ENCODE assay signal across 8 cellular contexts in genomic region chr16:30472328-30472942, GRCh38. TPM values are rescaled to one million over a fixed set of nuclear protein-coding genes. Genes with fewer than 3 reads are reported as not detected.
DNase-seq lines count a peak whose midpoint lies in the region; ATAC-seq and TF ChIP-seq lines count a peak whose summit lies in the region.

Gene ITGAL (plus strand): TSS chr16:30472742. CDS start chr16:30472838, 96 bp downstream.

- H3K27me3 ChIP-seq in mesendoderm (ENCODE audit: insufficient read depth, low read length, poor library complexity) (no peaks in the 10 kb centered on the region), PC-9 (ENCODE audit: insufficient read depth, low read depth) (peaks cover 14% of the 10 kb centered on the region; the same call in 1 of the 2 replicates)

- no peak within 1 kb of the TSS for H3K9ac ChIP-seq in mesendoderm (ENCODE audit: low read length)

- H3K4me1 Mint-ChIP-seq in CD14-positive monocyte: peaks cover 69% of the 10 kb centered on the region
- peaks cover 66% of the 10 kb centered on the region for H3K4me1 Mint-ChIP-seq in activated T-cell treated with anti-CD3 and anti-CD28 coated beads, Interleukin-2, amount 50 U/mL, for 72 hours (ENCODE audit: low read depth)
- H3K4me1 Mint-ChIP-seq in stimulated activated naive B cell treated with anti-CD40 and anti-IgM and Interleukin-4, amounts not matched to agents 10 μg/mL and 1 μg/mL and 100 μg/mL, for 72 hours: peaks cover 34 to 64% of the 10 kb centered on the region in 2 donors

- no peak within 1 kb of the TSS for H2BK15ac ChIP-seq in mesendoderm (replicated peaks; ENCODE audit: low read depth)

- no peaks in the 10 kb centered on the region for H3K79me2 ChIP-seq in mesendoderm (ENCODE audit: control insufficient read depth, insufficient read depth, low read length)
- no peaks in the 10 kb centered on the region for H3K79me2 ChIP-seq in PC-9 (ENCODE audit: low read depth)

- no peak within 1 kb of the TSS for H2BK120ac ChIP-seq in mesendoderm (ENCODE audit: low read depth, low read length)

- peak; percentile 48 for ATAC-seq in GM21529 (IDR thresholded peaks at IDR 0.05; ENCODE audit: unreplicated experiment)
- ATAC-seq in activated T-cell treated with anti-CD3 and anti-CD28 coated beads, Interleukin-2, amount 50 U/mL, for 72 hours (replicated peaks in 1 of 2): peak; percentile 61 to 64
- ATAC-seq in stimulated activated naive B cell treated with anti-CD40 and anti-IgM and Interleukin-4, amounts not matched to agents 10 μg/mL and 1 μg/mL and 100 μg/mL, for 72 hours (replicated peaks): peak; percentile 66 to 69

- H3K4me2 ChIP-seq in mesendoderm (ENCODE audit: low read length): no peak within 1 kb of the TSS
- no peak within 1 kb of the TSS for H3K4me2 ChIP-seq in PC-9

- no peak within 1 kb of the TSS for H3K56ac ChIP-seq in mesendoderm (ENCODE audit: low read length)

- H3F3A ChIP-seq in PC-9 (ENCODE audit: insufficient read depth, low read depth): 0 out of 2 replicates have a peak, but pooled peaks cover 4% of the 10 kb centered on the region

- no peak within 1 kb of the TSS for H3K4me3 ChIP-seq in mesendoderm (ENCODE audit: low read length)
- no peak within 1 kb of the TSS for H3K4me3 ChIP-seq in PC-9

- TF ChIP-seq CTCF in CD14-positive monocyte (IDR thresholded peaks at IDR 0.05): no peak
- no peak for TF ChIP-seq CTCF in PC-9 (conservative IDR thresholded peaks at IDR 0.05)

- H4K8ac ChIP-seq in mesendoderm (ENCODE audit: low read depth, low read length): no peak within 1 kb of the TSS

- H3K27me3 Mint-ChIP-seq in CD14-positive monocyte (ENCODE audit: low read depth in 3 of 3): no peaks in the 10 kb centered on the region
- no peaks in the 10 kb centered on the region for H3K27me3 Mint-ChIP-seq in activated T-cell treated with anti-CD3 and anti-CD28 coated beads, Interleukin-2, amount 50 U/mL, for 72 hours (ENCODE audit: low read depth)
- no peaks in the 10 kb centered on the region for H3K27me3 Mint-ChIP-seq in stimulated activated naive B cell treated with anti-CD40 and anti-IgM and Interleukin-4, amounts not matched to agents 10 μg/mL and 1 μg/mL and 100 μg/mL, for 72 hours

- POLR2A ChIA-PET in PC-9 (lab: Charles Lee; ENCODE audit: unreplicated experiment): no interaction called here

- peak within 1 kb of the TSS; percentile 93 to 99 (median 98) for H3K27ac Mint-ChIP-seq in CD14-positive monocyte
- peak within 1 kb of the TSS; percentile 97 for H3K27ac Mint-ChIP-seq in activated T-cell treated with anti-CD3 and anti-CD28 coated beads, Interleukin-2, amount 50 U/mL, for 72 hours
- H3K27ac Mint-ChIP-seq in stimulated activated naive B cell treated with anti-CD40 and anti-IgM and Interleukin-4, amounts not matched to agents 10 μg/mL and 1 μg/mL and 100 μg/mL, for 72 hours: peak within 1 kb of the TSS; percentile 98

- H3K36me3 ChIP-seq in mesendoderm (ENCODE audit: control insufficient read depth, insufficient read depth, low read length): no peaks in the 10 kb centered on the region
- no peaks in the 10 kb centered on the region for H3K36me3 ChIP-seq in PC-9 (ENCODE audit: low read depth)

- H3K4ac ChIP-seq in mesendoderm (ENCODE audit: low read depth, low read length): no peak within 1 kb of the TSS

- no peak within 1 kb of the TSS for H2AFZ ChIP-seq in PC-9

- no peaks in the 10 kb centered on the region for H4K20me1 ChIP-seq in PC-9 (ENCODE audit: insufficient read depth)

- H3K9me2 ChIP-seq in PC-9 (ENCODE audit: insufficient read depth): no peaks in the 10 kb centered on the region

- no peak within 1 kb of the TSS for H4K5ac ChIP-seq in mesendoderm (ENCODE audit: low read length)

- H2BK5ac ChIP-seq in mesendoderm (ENCODE audit: low read length): no peak within 1 kb of the TSS

- no peaks in the 10 kb centered on the region for H3K79me1 ChIP-seq in mesendoderm (ENCODE audit: low read length)

- no peaks in the 10 kb centered on the region for H3K9me3 ChIP-seq in PC-9 (ENCODE audit: insufficient read depth, low read depth)

- peak within 1 kb of the TSS; percentile 95 to 96 for H3K4me3 Mint-ChIP-seq in CD14-positive monocyte
- peak within 1 kb of the TSS; percentile 93 to 100 for H3K4me3 Mint-ChIP-seq in activated T-cell treated with anti-CD3 and anti-CD28 coated beads, Interleukin-2, amount 50 U/mL, for 72 hours
- peak within 1 kb of the TSS; percentile 95 to 99 for H3K4me3 Mint-ChIP-seq in stimulated activated naive B cell treated with anti-CD40 and anti-IgM and Interleukin-4, amounts not matched to agents 10 μg/mL and 1 μg/mL and 100 μg/mL, for 72 hours

- intact Hi-C loops in CD14-positive monocyte (cut with micrococcal nuclease) (no loop called here), PC-9 (cut with micrococcal nuclease; ENCODE audit: unreplicated experiment) (no loop called here)

- no peak within 1 kb of the TSS for H3K23ac ChIP-seq in mesendoderm (ENCODE audit: low read length)

- CTCF ChIA-PET in PC-9 (lab: Charles Lee): interaction anchor here (0.6 kb wide), 1 partner anchor 380 kb away, joined by 3 read pairs; no protein-coding TSS in a partner anchor

- no peak within 1 kb of the TSS for H3K18ac ChIP-seq in mesendoderm (ENCODE audit: low read length)

- no peak within 1 kb of the TSS for H2AK5ac ChIP-seq in mesendoderm (ENCODE audit: low read length)

- no peaks in the 10 kb centered on the region for H3K4me1 ChIP-seq in mesendoderm (ENCODE audit: control insufficient read depth, low read depth, low read length)
- no peaks in the 10 kb centered on the region; the same call in 1 of the 2 replicates for H3K4me1 ChIP-seq in PC-9 (replicated peaks; ENCODE audit: insufficient read depth)

- WGBS in mesendoderm (ENCODE audit: extremely low coverage, insufficient coverage, low lambda C conversion rate): no CpG with 5 or more reads among the region's 8 CpGs

- BruUV-seq in PC-9 (replicated peaks; lab: Mats Ljungman, UMichigan): no TSS peak

- peaks cover 23 to 31% of the 10 kb centered on the region in 2 donors for H3K36me3 Mint-ChIP-seq in CD14-positive monocyte
- peaks cover 20 to 41% of the 10 kb centered on the region in 2 donors for H3K36me3 Mint-ChIP-seq in activated T-cell treated with anti-CD3 and anti-CD28 coated beads, Interleukin-2, amount 50 U/mL, for 72 hours (ENCODE audit: insufficient read depth in 2 of 2)
- peaks cover 36 to 39% of the 10 kb centered on the region in 2 donors for H3K36me3 Mint-ChIP-seq in stimulated activated naive B cell treated with anti-CD40 and anti-IgM and Interleukin-4, amounts not matched to agents 10 μg/mL and 1 μg/mL and 100 μg/mL, for 72 hours

- H3K9me3 Mint-ChIP-seq in CD14-positive monocyte: peaks cover 0 to 3% (median 0%) of the 10 kb centered on the region in 7 donors
- peaks cover 0 to 2% of the 10 kb centered on the region in 2 donors for H3K9me3 Mint-ChIP-seq in activated T-cell treated with anti-CD3 and anti-CD28 coated beads, Interleukin-2, amount 50 U/mL, for 72 hours
- peaks cover 0 to 1% of the 10 kb centered on the region in 2 donors for H3K9me3 Mint-ChIP-seq in stimulated activated naive B cell treated with anti-CD40 and anti-IgM and Interleukin-4, amounts not matched to agents 10 μg/mL and 1 μg/mL and 100 μg/mL, for 72 hours

- H3K27ac ChIP-seq in mesendoderm (ENCODE audit: low read depth, low read length) (no peak within 1 kb of the TSS), PC-9 (no peak within 1 kb of the TSS)

- DNase-seq in CD14-positive monocyte (ENCODE audit: low spot score): peak; percentile 89
- DNase-seq in NOMO-1 treated with DMSO at 0.1 percent for 48 hours (lab: John Stamatoyannopoulos, UW; ENCODE audit: unreplicated experiment): peak; percentile 92
- peak; percentile 86 to 89 for DNase-seq in activated T-cell treated with anti-CD3 and anti-CD28 coated beads, Interleukin-2, amount 50 U/mL, for 72 hours
- peak; percentile 6 for DNase-seq in mesendoderm
- peak; percentile 87 for DNase-seq in stimulated activated naive B cell treated with anti-CD40 and anti-IgM and Interleukin-4, amounts not matched to agents 10 μg/mL and 1 μg/mL and 100 μg/mL, for 72 hours
- DNase-seq in DMS53 (lab: John Stamatoyannopoulos, UW): no peak
- no peak for DNase-seq in PC-9

RNA-seq across cellular contexts. Expression of gene ITGAL, which starts in this region (rescaled TPM):
- 100 to 1,000 TPM in 1 of 2 donors, 10 to 100 TPM in 1; 56.8 to 109 TPM for polyA plus RNA-seq in CD14-positive monocyte
- 100 to 1,000 TPM; 517 to 673 TPM for total RNA-seq in activated T-cell treated with anti-CD3 and anti-CD28 coated beads, Interleukin-2, amount 50 U/mL, for 72 hours
- polyA plus RNA-seq in mesendoderm (2013, experiment 1 of 2): 0.01 TPM
- 0.01 TPM for polyA plus RNA-seq in mesendoderm (2013, experiment 2 of 2)
- total RNA-seq in PC-9 (2021): 0.50 TPM in 1 of 2 replicates, not detected in the other

Comparison
In these comparisons a context has a peak if more than half of its experiments do, and no peak if none do; other contexts are left out.
1. RNA of gene ITGAL (total RNA-seq): 517 to 673 TPM in activated T-cell treated with anti-CD3 and anti-CD28 coated beads, Interleukin-2, amount 50 U/mL, for 72 hours; 0.50 TPM in PC-9; every median in the first group is over 100 times any median in the second.
2. DNase-seq: peak in CD14-positive monocyte (single experiment), NOMO-1 treated with DMSO at 0.1 percent for 48 hours (single experiment), activated T-cell treated with anti-CD3 and anti-CD28 coated beads, Interleukin-2, amount 50 U/mL, for 72 hours (2 of 2), mesendoderm (single experiment) and stimulated activated naive B cell treated with anti-CD40 and anti-IgM and Interleukin-4, amounts not matched to agents 10 μg/mL and 1 μg/mL and 100 μg/mL, for 72 hours (single experiment); none in DMS53 (single experiment) and PC-9 (0 of 2).
3. Peak in every context shown above with its lines, with median percentiles within 50 percentile points of each other: H3K27ac Mint-ChIP-seq, H3K4me3 Mint-ChIP-seq and ATAC-seq.